5 cellular contexts compared by ENCODE assay signal in the genomic region with DNA sequence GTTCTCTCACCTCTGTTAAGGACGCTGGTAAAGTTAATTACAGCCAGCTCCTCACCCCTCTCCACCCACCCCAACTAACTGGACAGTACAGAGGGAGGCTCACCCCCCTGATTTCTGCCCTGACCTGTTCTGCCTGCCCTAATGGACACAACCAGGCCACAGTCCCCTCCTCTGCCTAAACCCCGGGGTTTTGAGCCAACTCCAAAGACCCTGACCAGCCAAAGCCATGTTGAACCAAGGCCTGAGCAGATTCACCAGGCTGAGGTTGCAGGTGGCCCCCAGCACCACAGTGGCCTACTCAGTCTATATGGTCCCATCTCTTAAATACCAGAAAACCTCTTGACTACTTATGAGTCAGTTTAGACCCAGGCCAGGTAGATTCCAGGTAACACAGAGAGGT. TPM values are rescaled to one million over a fixed set of nuclear protein-coding genes. Genes with fewer than 3 reads are reported as not detected.
"Had no signal": no experiment of that assay in that cellular context is flagged by ENCODE, and none has a peak within 500 bp of the region (broad histone marks: within the 10 kb centered on the region; RNA-seq: fewer than 3 reads in every experiment).

No MANE protein-coding gene starts in this region.

- H3K9me3 Mint-ChIP-seq: GM23338, H9 had no signal

- DNase-seq: H9, HCEC 1CT, IMR-90 had no signal

- H3K27ac Mint-ChIP-seq: GM23338, H9 had no signal

- H3K4me1 Mint-ChIP-seq: GM23338, H9 had no signal

- ATAC-seq: GM23338, K562 had no signal

- H3K4me3 Mint-ChIP-seq: GM23338, H9 had no signal

RNA-seq across cellular contexts. Expression of a gene that starts 49.1 kb away (rescaled TPM):
- total RNA-seq: IMR-90 had no signal
